Comparison of ENCODE assay signal across 1 cellular context in genomic region chr5:55463613-55464012, GRCh38.
TF ChIP-seq lines count a peak whose summit lies in the region.

No MANE protein-coding gene starts in this region.

TF ChIP-seq in HEK293, 187 proteins besides CTCF, POLR2A, EP300 and RAD21 (continued from another document and continues in another):
- TF ChIP-seq ZNF26 (tag by site-specific recombination; IDR thresholded peaks at IDR 0.05), result peak; percentile 37; the same call in 1 of the 2 replicates
- no peak for TF ChIP-seq ZNF16 (tag by site-specific recombination; IDR thresholded peaks at IDR 0.05; ENCODE audit: low read depth)
- no peak for TF ChIP-seq GLIS1 (tag by site-specific recombination; IDR thresholded peaks at IDR 0.05)
- no peak for TF ChIP-seq ZNF175 (tag by site-specific recombination; IDR thresholded peaks at IDR 0.05)
- no peak for TF ChIP-seq ZNF423 (tag by site-specific recombination; IDR thresholded peaks at IDR 0.05)
- no peak for TF ChIP-seq KLF9 (tag by site-specific recombination; IDR thresholded peaks at IDR 0.05; ENCODE audit: low read depth)
- no peak for TF ChIP-seq PRDM1 (tag by site-specific recombination; IDR thresholded peaks at IDR 0.05)
- no peak for TF ChIP-seq ZBTB6 (tag by site-specific recombination; IDR thresholded peaks at IDR 0.05)
- peak; percentile 95 for TF ChIP-seq ZNF433 (tag by site-specific recombination; IDR thresholded peaks at IDR 0.05; ENCODE audit: low read depth)
- no peak for TF ChIP-seq ZNF2 (tag by site-specific recombination; IDR thresholded peaks at IDR 0.05)
- TF ChIP-seq ZNF23 (tag by site-specific recombination; IDR thresholded peaks at IDR 0.05; ENCODE audit: borderline replicate concordance), result 0 out of 2 replicates have a peak, but pooled peaks have one; percentile 37
- TF ChIP-seq ZBTB49 (tag by site-specific recombination; IDR thresholded peaks at IDR 0.05; ENCODE audit: low read depth), result no peak
- TF ChIP-seq IKZF3 (tag by site-specific recombination; IDR thresholded peaks at IDR 0.05), result no peak
- no peak for TF ChIP-seq ZBTB26 (tag by site-specific recombination; optimal IDR thresholded peaks at IDR 0.05)
- TF ChIP-seq KLF17 (tag by site-specific recombination; IDR thresholded peaks at IDR 0.05), result no peak
- TF ChIP-seq ZNF513 (tag by site-specific recombination; IDR thresholded peaks at IDR 0.05), result no peak
- TF ChIP-seq ZNF670 (tag by site-specific recombination; IDR thresholded peaks at IDR 0.05; ENCODE audit: low read depth), result no peak
- peak; percentile 37; the same call in 1 of the 2 replicates for TF ChIP-seq ZNF610 (tag by site-specific recombination; IDR thresholded peaks at IDR 0.05; ENCODE audit: borderline replicate concordance)
- peak; percentile 22; the same call in 1 of the 2 replicates for TF ChIP-seq ZNF146 (tag by site-specific recombination; IDR thresholded peaks at IDR 0.05)
- no peak for TF ChIP-seq ZNF449 (tag by site-specific recombination; IDR thresholded peaks at IDR 0.05)
- peak; percentile 61; the same call in 1 of the 2 replicates for TF ChIP-seq ZFP3 (tag by site-specific recombination; IDR thresholded peaks at IDR 0.05; ENCODE audit: low read depth)
- TF ChIP-seq ZNF530 (tag by site-specific recombination; IDR thresholded peaks at IDR 0.05; ENCODE audit: low read depth), result peak; percentile 80; the same call in 1 of the 2 replicates
- no peak for TF ChIP-seq ZNF521 (tag by site-specific recombination; IDR thresholded peaks at IDR 0.05)
- peak; percentile 85; the same call in 1 of the 2 replicates for TF ChIP-seq ZNF138 (tag by site-specific recombination; IDR thresholded peaks at IDR 0.05; ENCODE audit: borderline replicate concordance)
- TF ChIP-seq ZNF416 (tag by site-specific recombination; IDR thresholded peaks at IDR 0.05), result no peak
- TF ChIP-seq EGR2 (tag by site-specific recombination; IDR thresholded peaks at IDR 0.05; ENCODE audit: low read depth), result no peak
- no peak for TF ChIP-seq ZNF626 (tag by site-specific recombination; IDR thresholded peaks at IDR 0.05)
- TF ChIP-seq ZNF350 (tag by site-specific recombination; IDR thresholded peaks at IDR 0.05), result no peak
- TF ChIP-seq ZNF621 (tag by site-specific recombination; IDR thresholded peaks at IDR 0.05), result no peak
- TF ChIP-seq ZNF398 (tag by site-specific recombination; IDR thresholded peaks at IDR 0.05), result no peak
- TF ChIP-seq ZNF302 (tag by site-specific recombination; IDR thresholded peaks at IDR 0.05; ENCODE audit: low read depth), result no peak
- TF ChIP-seq ZNF677 (tag by site-specific recombination; IDR thresholded peaks at IDR 0.05), result no peak
- TF ChIP-seq ATF2 (tag by site-specific recombination; IDR thresholded peaks at IDR 0.05; ENCODE audit: low read depth), result no peak
- 0 out of 2 replicates have a peak, but pooled peaks have one; percentile 40 for TF ChIP-seq ZNF223 (tag by site-specific recombination; IDR thresholded peaks at IDR 0.05)
- peak; percentile 95 for TF ChIP-seq ZNF510 (tag by site-specific recombination; IDR thresholded peaks at IDR 0.05; ENCODE audit: insufficient replicate concordance)
- no peak for TF ChIP-seq ZNF473 (tag by site-specific recombination; IDR thresholded peaks at IDR 0.05)
- TF ChIP-seq PRDM2 (tag by site-specific recombination; IDR thresholded peaks at IDR 0.05; ENCODE audit: borderline replicate concordance), result no peak
- TF ChIP-seq KLF7 (tag by site-specific recombination; IDR thresholded peaks at IDR 0.05; ENCODE audit: borderline replicate concordance), result peak; percentile 56; the same call in 1 of the 2 replicates
- no peak for TF ChIP-seq ZNF37A (tag by site-specific recombination; IDR thresholded peaks at IDR 0.05)
- TF ChIP-seq YY1 (tag by site-specific recombination; IDR thresholded peaks at IDR 0.05), result no peak
